Comparison of ENCODE assay signal across 1 cellular context in genomic region chr4:164312671-164313070, GRCh38.
TF ChIP-seq lines count a peak whose summit lies in the region.

No MANE protein-coding gene starts in this region.

TF ChIP-seq in WTC11, 78 proteins besides CTCF, POLR2A, EP300 and RAD21 (continued from another document):
- TF ChIP-seq ZNF425 (CRISPR knock-in tag; conservative IDR thresholded peaks at IDR 0.05) (no peak), ARID4B (CRISPR knock-in tag; IDR thresholded peaks at IDR 0.05; ENCODE audit: borderline replicate concordance) (no peak), ZNF671 (CRISPR knock-in tag; IDR thresholded peaks at IDR 0.05) (no peak), RELA (CRISPR knock-in tag; IDR thresholded peaks at IDR 0.05; ENCODE audit: borderline replicate concordance) (no peak), NR2C2 (CRISPR knock-in tag; IDR thresholded peaks at IDR 0.05) (no peak)
